ENCODE assay signal across 18 cellular contexts in genomic region chr7:69364814-69365587, GRCh38.
DNase-seq lines count a peak whose midpoint lies in the region; ATAC-seq and TF ChIP-seq lines count a peak whose summit lies in the region.
"Had no signal": no experiment of that assay in that cellular context is flagged by ENCODE, and none has a peak within 500 bp of the region (broad histone marks: within the 10 kb centered on the region; RNA-seq: fewer than 3 reads in every experiment).

No MANE protein-coding gene starts in this region.

- H3K9me3 Mint-ChIP-seq in mesothelial cell of epicardium (no peaks in the 10 kb centered on the region), natural killer cell (no peaks in the 10 kb centered on the region)
- H3K9me3 Mint-ChIP-seq in activated CD4-positive, alpha-beta T cell treated with anti-CD3 and anti-CD28 coated beads for 36 hours (ENCODE audit: low read depth), result no peaks in the 10 kb centered on the region

- H3K27ac Mint-ChIP-seq in mesothelial cell of epicardium (peak overlapping the region; percentile 73), natural killer cell (no peak overlapping the region)
- no peak overlapping the region for H3K27ac Mint-ChIP-seq in activated CD4-positive, alpha-beta T cell treated with anti-CD3 and anti-CD28 coated beads for 36 hours
- H3K27ac Mint-ChIP-seq: activated naive CD8-positive, alpha-beta T cell; activated T-helper 17 cell treated with anti-CD3 and anti-CD28 coated beads, Interleukin-2, amount 50 U/mL, for 72 hours; T-cell had no signal

- H3K36me3 Mint-ChIP-seq in mesothelial cell of epicardium (no peaks in the 10 kb centered on the region), natural killer cell (no peaks in the 10 kb centered on the region)
- H3K36me3 Mint-ChIP-seq in activated CD4-positive, alpha-beta T cell treated with anti-CD3 and anti-CD28 coated beads for 36 hours (ENCODE audit: low read depth), result no peaks in the 10 kb centered on the region
- H3K36me3 Mint-ChIP-seq: activated naive CD8-positive, alpha-beta T cell; T-cell had no signal

- no peak overlapping the region for H3K4me3 Mint-ChIP-seq in mesothelial cell of epicardium
- no peak overlapping the region for H3K4me3 Mint-ChIP-seq in activated CD4-positive, alpha-beta T cell treated with anti-CD3 and anti-CD28 coated beads for 36 hours
- no peak overlapping the region for H3K4me3 Mint-ChIP-seq in natural killer cell
- H3K4me3 Mint-ChIP-seq: activated naive CD8-positive, alpha-beta T cell; activated T-helper 17 cell treated with anti-CD3 and anti-CD28 coated beads, Interleukin-2, amount 50 U/mL, for 72 hours; T-cell had no signal

- H3K4me3 ChIP-seq in AG10803 (ENCODE audit: low read length), result peak overlapping the region; percentile 40; the same call in 1 of the 2 replicates
- H3K4me3 ChIP-seq: psoas muscle, spleen had no signal

- CTCF ChIA-PET in activated CD4-positive, alpha-beta T cell treated with anti-CD3 and anti-CD28 coated beads for 36 hours (lab: Charles Lee), result interaction anchor here (0.5 kb wide), 1 partner anchor 656 kb away, joined by 3 read pairs; no protein-coding TSS in a partner anchor

- POLR2A ChIA-PET in activated CD4-positive, alpha-beta T cell treated with anti-CD3 and anti-CD28 coated beads for 36 hours (lab: Charles Lee), result no interaction called here

- peaks cover 9% of the 10 kb centered on the region for H3K27me3 Mint-ChIP-seq in mesothelial cell of epicardium (ENCODE audit: low read depth)
- no peaks in the 10 kb centered on the region for H3K27me3 Mint-ChIP-seq in activated CD4-positive, alpha-beta T cell treated with anti-CD3 and anti-CD28 coated beads for 36 hours
- H3K27me3 Mint-ChIP-seq in natural killer cell (ENCODE audit: low read depth in 2 of 2), result no peaks in the 10 kb centered on the region
- H3K27me3 Mint-ChIP-seq: activated naive CD8-positive, alpha-beta T cell; activated T-helper 17 cell treated with anti-CD3 and anti-CD28 coated beads, Interleukin-2, amount 50 U/mL, for 72 hours; T-cell had no signal

- DNase-seq in AG10803 (ENCODE audit: low read depth) (no peak), NCI-H1105 treated with DMSO at 0.1 percent for 48 hours (lab: John Stamatoyannopoulos, UW) (peak; percentile 81), RPMI8226 (peak; percentile 36), mesothelial cell of epicardium (ENCODE audit: low spot score in 2 of 2, unreplicated experiment in 2 of 2) (no peak), natural killer cell (no peak)
- DNase-seq in activated CD4-positive, alpha-beta T cell treated with anti-CD3 and anti-CD28 coated beads for 36 hours, result no peak
- DNase-seq in stimulated activated CD4-positive, alpha-beta T cell treated with anti-CD3 and anti-CD28 coated beads, Interleukin-2, amount 100 ng/mL, for 48 hours, result no peak
- DNase-seq: ACHN; activated CD4-positive, alpha-beta T cell treated with anti-CD3 and anti-CD28 coated beads for 4 hours; left cardiac atrium; midbrain; NCI-H510A; psoas muscle; spleen; T-cell had no signal

- ATAC-seq in activated CD4-positive, alpha-beta T cell treated with anti-CD3 and anti-CD28 coated beads for 36 hours, result no peak
- ATAC-seq in natural killer cell (no peak), GM18870 (IDR thresholded peaks at IDR 0.05; ENCODE audit: unreplicated experiment) (no peak)
- ATAC-seq: activated T-helper 17 cell treated with anti-CD3 and anti-CD28 coated beads, Interleukin-2, amount 50 U/mL, for 72 hours; left cardiac atrium; psoas muscle; T-cell had no signal

- intact Hi-C loops in activated CD4-positive, alpha-beta T cell treated with anti-CD3 and anti-CD28 coated beads for 36 hours (cut with DNase I, micrococcal nuclease), result no loop called here
- intact Hi-C loops in natural killer cell (cut with micrococcal nuclease), result no loop called here

- H3K4me1 Mint-ChIP-seq in mesothelial cell of epicardium, result peaks cover 23% of the 10 kb centered on the region
- no peaks in the 10 kb centered on the region for H3K4me1 Mint-ChIP-seq in activated CD4-positive, alpha-beta T cell treated with anti-CD3 and anti-CD28 coated beads for 36 hours
- no peaks in the 10 kb centered on the region for H3K4me1 Mint-ChIP-seq in natural killer cell
- H3K4me1 Mint-ChIP-seq: activated T-helper 17 cell treated with anti-CD3 and anti-CD28 coated beads, Interleukin-2, amount 50 U/mL, for 72 hours; T-cell had no signal

- no peak for TF ChIP-seq CTCF in AG10803 (conservative IDR thresholded peaks at IDR 0.05; ENCODE audit: low read length)
- TF ChIP-seq CTCF in mesothelial cell of epicardium (IDR thresholded peaks at IDR 0.05; ENCODE audit: unreplicated experiment), result no peak
- TF ChIP-seq CTCF in natural killer cell (IDR thresholded peaks at IDR 0.05), result no peak

Comparison
In these comparisons a context has a peak if more than half of its experiments do, and no peak if none do; other contexts are left out.
1. DNase-seq: peak in NCI-H1105 treated with DMSO at 0.1 percent for 48 hours (single experiment) and RPMI8226 (single experiment); none in AG10803 (single experiment), mesothelial cell of epicardium (0 of 2), activated CD4-positive, alpha-beta T cell treated with anti-CD3 and anti-CD28 coated beads for 36 hours (single experiment), natural killer cell (single experiment) and stimulated activated CD4-positive, alpha-beta T cell treated with anti-CD3 and anti-CD28 coated beads, Interleukin-2, amount 100 ng/mL, for 48 hours (0 of 2).